In genomic region chr1:61152066-61152465, GRCh38 we compare ENCODE assay signal across 1 cellular context.
A peak's percentile ranks its signal among the peaks of the same experiment; 100 is the strongest.
TF ChIP-seq lines count a peak whose summit lies in the region.

No MANE protein-coding gene starts in this region.

TF ChIP-seq in HEK293, 187 proteins besides CTCF, POLR2A, EP300 and RAD21 (continued from another document):
- TF ChIP-seq ZNF488 (tag by site-specific recombination; IDR thresholded peaks at IDR 0.05) (0 out of 2 replicates have a peak, but pooled peaks have one; percentile 34), ZNF24 (tag by site-specific recombination; IDR thresholded peaks at IDR 0.05) (0 out of 2 replicates have a peak, but pooled peaks have one; percentile 25), ZNF670 (tag by site-specific recombination; IDR thresholded peaks at IDR 0.05; ENCODE audit: low read depth) (no peak), ZIC2 (tag by site-specific recombination; IDR thresholded peaks at IDR 0.05) (peak; percentile 81), GFI1B (tag by site-specific recombination; IDR thresholded peaks at IDR 0.05) (peak; percentile 89), ZNF274 (IDR thresholded peaks at IDR 0.05; ENCODE audit: low read length) (no peak), ZNF274 (tag by site-specific recombination; IDR thresholded peaks at IDR 0.05; ENCODE audit: borderline replicate concordance) (no peak), ZNF174 (tag by site-specific recombination; IDR thresholded peaks at IDR 0.05) (no peak), ZNF548 (tag by site-specific recombination; IDR thresholded peaks at IDR 0.05) (no peak), SP7 (tag by site-specific recombination; IDR thresholded peaks at IDR 0.05) (0 out of 2 replicates have a peak, but pooled peaks have one; percentile 64), ZNF658 (tag by site-specific recombination; IDR thresholded peaks at IDR 0.05) (no peak), ZNF645 (tag by site-specific recombination; IDR thresholded peaks at IDR 0.05) (no peak), ZNF16 (tag by site-specific recombination; IDR thresholded peaks at IDR 0.05; ENCODE audit: low read depth) (no peak), REST (tag by site-specific recombination; IDR thresholded peaks at IDR 0.05) (no peak), FEZF1 (tag by site-specific recombination; IDR thresholded peaks at IDR 0.05) (peak; percentile 73), OSR2 (tag by site-specific recombination; IDR thresholded peaks at IDR 0.05) (peak; percentile 40; the same call in 1 of the 2 replicates), ZNF692 (tag by site-specific recombination; IDR thresholded peaks at IDR 0.05) (no peak), GLI2 (tag by site-specific recombination; IDR thresholded peaks at IDR 0.05; ENCODE audit: borderline replicate concordance, low read depth) (no peak), KLF9 (tag by site-specific recombination; IDR thresholded peaks at IDR 0.05; ENCODE audit: low read depth) (no peak), EGR2 (tag by site-specific recombination; IDR thresholded peaks at IDR 0.05; ENCODE audit: low read depth) (0 out of 2 replicates have a peak, but pooled peaks have one; percentile 31), ZBTB21 (tag by site-specific recombination; IDR thresholded peaks at IDR 0.05) (no peak), SALL2 (tag by site-specific recombination; IDR thresholded peaks at IDR 0.05; ENCODE audit: borderline replicate concordance) (no peak), OVOL3 (tag by site-specific recombination; IDR thresholded peaks at IDR 0.05) (no peak), PRDM6 (tag by site-specific recombination; IDR thresholded peaks at IDR 0.05) (peak; percentile 93), ZNF140 (tag by site-specific recombination; IDR thresholded peaks at IDR 0.05) (no peak), ZNF350 (tag by site-specific recombination; IDR thresholded peaks at IDR 0.05) (no peak), ZNF184 (tag by site-specific recombination; IDR thresholded peaks at IDR 0.05) (no peak), ZNF639 (tag by site-specific recombination; IDR thresholded peaks at IDR 0.05) (no peak), GLIS1 (tag by site-specific recombination; IDR thresholded peaks at IDR 0.05) (peak; percentile 71), YY2 (tag by site-specific recombination; IDR thresholded peaks at IDR 0.05) (no peak)
TF ChIP-seq in HEK293: peak in this region for 14.
